In the genomic region with DNA sequence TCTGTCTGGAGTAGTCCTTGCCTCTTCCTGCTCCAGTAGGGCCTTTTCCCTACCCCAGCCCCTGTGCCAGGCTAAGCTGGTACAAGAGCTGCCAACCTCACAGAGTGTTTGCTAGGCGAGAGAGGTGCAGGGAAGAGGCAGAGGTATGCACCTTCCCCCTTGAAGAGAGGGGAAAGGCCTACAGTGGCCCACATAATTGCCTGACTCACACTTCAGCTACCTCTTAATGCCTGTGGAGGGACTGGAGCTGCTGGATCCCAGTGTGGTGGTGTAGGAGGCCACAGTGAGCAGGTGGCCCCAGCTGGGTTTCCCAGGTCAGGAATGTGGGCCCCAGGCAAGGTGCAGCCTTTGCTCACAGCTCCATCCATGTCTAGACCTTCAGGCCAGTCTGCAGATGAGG, we compare ENCODE assay signal across 21 cellular contexts. TPM values are rescaled to one million over a fixed set of nuclear protein-coding genes. Genes with fewer than 3 reads are reported as not detected.
DNase-seq lines count a peak whose midpoint lies in the region; ATAC-seq and TF ChIP-seq lines count a peak whose summit lies in the region.
"Had no signal": no experiment of that assay in that cellular context is flagged by ENCODE, and none has a peak within 500 bp of the region (broad histone marks: within the 10 kb centered on the region; RNA-seq: fewer than 3 reads in every experiment).

No MANE protein-coding gene starts in this region.

- CTCF ChIA-PET in activated naive CD4-positive, alpha-beta T cell treated with anti-CD3 and anti-CD28 coated beads, Interleukin-2, amount 10 ng/mL, durations not matched to agents 7 days and 5 days (lab: Charles Lee) = interaction anchor here (0.9 to 2.1 kb wide), 2 partner anchors 13 to 19 kb away, joined by 3 to 10 read pairs; no protein-coding TSS in a partner anchor
- CTCF ChIA-PET in activated B cell treated with CpG ODN at 0.5 μM for 24 hours (lab: Charles Lee) = no interaction called here

- no peak overlapping the region for H3K27ac ChIP-seq in left lung
- H3K27ac ChIP-seq: HL-60, sigmoid colon had no signal

- no peak for ATAC-seq in activated B cell treated with CpG ODN at 0.5 μM for 24 hours (ENCODE audit: low read depth)
- peak; percentile 70 for ATAC-seq in left lung
- no peak for ATAC-seq in stimulated activated memory B cell treated with anti-CD40 and anti-IgM and Interleukin-4, amounts not matched to agents 10 μg/mL and 1 μg/mL and 100 μg/mL, for 72 hours
- no peak for ATAC-seq in GM19395 (IDR thresholded peaks at IDR 0.05; ENCODE audit: unreplicated experiment)

- peaks cover 66% of the 10 kb centered on the region for H3K36me3 Mint-ChIP-seq in activated naive CD4-positive, alpha-beta T cell treated with anti-CD3 and anti-CD28 coated beads, Interleukin-2, amount 10 ng/mL, durations not matched to agents 7 days and 5 days
- H3K36me3 Mint-ChIP-seq in activated B cell treated with CpG ODN at 0.5 μM for 24 hours (ENCODE audit: low read depth) = peaks cover 66% of the 10 kb centered on the region
- H3K36me3 Mint-ChIP-seq in stimulated activated memory B cell treated with anti-CD40 and anti-IgM and Interleukin-4, amounts not matched to agents 10 μg/mL and 1 μg/mL and 100 μg/mL, for 72 hours = peaks cover 68% of the 10 kb centered on the region

- no peaks in the 10 kb centered on the region for H3K9me3 ChIP-seq in left lung
- H3K9me3 ChIP-seq: HAP-1, sigmoid colon had no signal

- DNase-seq in activated naive CD4-positive, alpha-beta T cell treated with anti-CD3 and anti-CD28 coated beads, Interleukin-2, amount 10 ng/mL, durations not matched to agents 7 days and 5 days = no peak
- DNase-seq in activated naive CD4-positive, alpha-beta T cell treated with Interleukin-2 at 50 U/mL for 16 hours = no peak
- DNase-seq in activated B cell treated with CpG ODN at 0.5 μM for 24 hours (no peak), left lung (peak in 1 of 2 donors; percentile 46), SIG-M5 (lab: John Stamatoyannopoulos, UW) (no peak), amygdala (lab: John Stamatoyannopoulos, UW) (no peak)
- DNase-seq: activated CD4-positive, CD25-positive, alpha-beta regulatory T cell; activated CD8-positive, alpha-beta memory T cell treated with anti-CD3 and anti-CD28 coated beads, Interleukin-2, amount 50 U/mL, for 4 hours; DMS79 treated with DMSO at 0.1 percent for 48 hours; NCI-H1694; NCI-H446; OCI-M1; sigmoid colon; stimulated activated naive CD4-positive, alpha-beta T cell had no signal

- TF ChIP-seq CTCF in activated B cell treated with CpG ODN at 0.5 μM for 24 hours (IDR thresholded peaks at IDR 0.05) (no peak), left lung (IDR thresholded peaks at IDR 0.05) (no peak)

- H3K4me3 Mint-ChIP-seq in activated naive CD4-positive, alpha-beta T cell treated with anti-CD3 and anti-CD28 coated beads, Interleukin-2, amount 10 ng/mL, durations not matched to agents 7 days and 5 days = no peak overlapping the region
- no peak overlapping the region for H3K4me3 Mint-ChIP-seq in activated B cell treated with CpG ODN at 0.5 μM for 24 hours
- no peak overlapping the region for H3K4me3 Mint-ChIP-seq in stimulated activated memory B cell treated with anti-CD40 and anti-IgM and Interleukin-4, amounts not matched to agents 10 μg/mL and 1 μg/mL and 100 μg/mL, for 72 hours

- peaks cover 78% of the 10 kb centered on the region for H3K4me1 Mint-ChIP-seq in activated naive CD4-positive, alpha-beta T cell treated with anti-CD3 and anti-CD28 coated beads, Interleukin-2, amount 10 ng/mL, durations not matched to agents 7 days and 5 days
- H3K4me1 Mint-ChIP-seq in activated B cell treated with CpG ODN at 0.5 μM for 24 hours = peaks cover 26% of the 10 kb centered on the region
- peaks cover 55% of the 10 kb centered on the region for H3K4me1 Mint-ChIP-seq in stimulated activated memory B cell treated with anti-CD40 and anti-IgM and Interleukin-4, amounts not matched to agents 10 μg/mL and 1 μg/mL and 100 μg/mL, for 72 hours

- peaks cover 4 to 68% of the 10 kb centered on the region in 2 donors for H3K36me3 ChIP-seq in left lung

- H3K27ac Mint-ChIP-seq in activated naive CD4-positive, alpha-beta T cell treated with anti-CD3 and anti-CD28 coated beads, Interleukin-2, amount 10 ng/mL, durations not matched to agents 7 days and 5 days = peak overlapping the region; percentile 70
- peak overlapping the region; percentile 54 for H3K27ac Mint-ChIP-seq in activated B cell treated with CpG ODN at 0.5 μM for 24 hours
- peak overlapping the region; percentile 30 for H3K27ac Mint-ChIP-seq in stimulated activated memory B cell treated with anti-CD40 and anti-IgM and Interleukin-4, amounts not matched to agents 10 μg/mL and 1 μg/mL and 100 μg/mL, for 72 hours

- peaks cover 14 to 25% of the 10 kb centered on the region in 2 donors for H3K4me1 ChIP-seq in left lung

- no peak overlapping the region for H3K4me3 ChIP-seq in left lung
- H3K4me3 ChIP-seq: HAP-1, sigmoid colon had no signal

- intact Hi-C loops in activated B cell treated with CpG ODN at 0.5 μM for 24 hours (cut with micrococcal nuclease) = no loop called here
- intact Hi-C loops in left lung (cut with DNase I) = no loop called here

- H3K27me3 ChIP-seq in left lung = no peaks in the 10 kb centered on the region
- H3K27me3 ChIP-seq: sigmoid colon had no signal

- POLR2A ChIA-PET in activated B cell treated with CpG ODN at 0.5 μM for 24 hours (lab: Charles Lee) = interaction anchor here (1.0 to 2.9 kb wide), 3 partner anchors 17 to 139 kb away, joined by 4 to 15 read pairs (median 8); a partner anchor contains a TSS

- H3K27me3 Mint-ChIP-seq in activated naive CD4-positive, alpha-beta T cell treated with anti-CD3 and anti-CD28 coated beads, Interleukin-2, amount 10 ng/mL, durations not matched to agents 7 days and 5 days = no peaks in the 10 kb centered on the region
- no peaks in the 10 kb centered on the region for H3K27me3 Mint-ChIP-seq in activated B cell treated with CpG ODN at 0.5 μM for 24 hours
- H3K27me3 Mint-ChIP-seq in stimulated activated memory B cell treated with anti-CD40 and anti-IgM and Interleukin-4, amounts not matched to agents 10 μg/mL and 1 μg/mL and 100 μg/mL, for 72 hours = no peaks in the 10 kb centered on the region

- H3K9me3 Mint-ChIP-seq in activated naive CD4-positive, alpha-beta T cell treated with anti-CD3 and anti-CD28 coated beads, Interleukin-2, amount 10 ng/mL, durations not matched to agents 7 days and 5 days = no peaks in the 10 kb centered on the region
- H3K9me3 Mint-ChIP-seq in activated B cell treated with CpG ODN at 0.5 μM for 24 hours = no peaks in the 10 kb centered on the region
- H3K9me3 Mint-ChIP-seq in stimulated activated memory B cell treated with anti-CD40 and anti-IgM and Interleukin-4, amounts not matched to agents 10 μg/mL and 1 μg/mL and 100 μg/mL, for 72 hours = no peaks in the 10 kb centered on the region

RNA-seq across cellular contexts. Expression of a gene that starts 3.3 kb away (rescaled TPM):
- total RNA-seq in activated B cell treated with CpG ODN at 0.5 μM for 24 hours (50.4 and 56.9 TPM in 2 replicates), left lung (1 to 10 TPM; 7.2 to 9.0 TPM)

RNA-seq across cellular contexts. Expression of a gene that starts 8.4 kb away (rescaled TPM):
- 3.5 and 4.2 TPM in 2 replicates for total RNA-seq in activated B cell treated with CpG ODN at 0.5 μM for 24 hours
- total RNA-seq in left lung = 1 to 10 TPM; 1.9 to 2.3 TPM

RNA-seq across cellular contexts. Expression of a gene that starts 11.8 kb away (rescaled TPM):
- total RNA-seq in activated B cell treated with CpG ODN at 0.5 μM for 24 hours (not detected in 2 replicates), left lung (1 to 10 TPM in 1 of 2 donors, not detected in 1; 2.3 TPM)
- total RNA-seq: epithelial cell of proximal tubule, kidney epithelial cell, LHCN-M2, sigmoid colon had no signal

RNA-seq across cellular contexts. Expression of a gene that starts 17.6 kb away (rescaled TPM):
- total RNA-seq in activated B cell treated with CpG ODN at 0.5 μM for 24 hours (52.0 and 54.1 TPM in 2 replicates), left lung (10 to 100 TPM; 54.0 to 56.4 TPM)

RNA-seq across cellular contexts. Expression of a gene that starts 25.1 kb away (rescaled TPM):
- total RNA-seq in activated B cell treated with CpG ODN at 0.5 μM for 24 hours = 31.8 and 35.5 TPM in 2 replicates
- 10 to 100 TPM; 19.3 to 21.0 TPM for total RNA-seq in left lung
